In genomic region chr19:5536337-5536894, GRCh38 we compare ENCODE assay signal across 10 cellular contexts. TPM values are rescaled to one million over a fixed set of nuclear protein-coding genes. Genes with fewer than 3 reads are reported as not detected.
A peak's percentile ranks its signal among the peaks of the same experiment; 100 is the strongest.
DNase-seq lines count a peak whose midpoint lies in the region; ATAC-seq, FAIRE-seq and TF ChIP-seq lines count a peak whose summit lies in the region.
"Had no signal": no experiment of that assay in that cellular context is flagged by ENCODE, and none has a peak within 500 bp of the region (broad histone marks: within the 10 kb centered on the region; RNA-seq: fewer than 3 reads in every experiment).

No MANE protein-coding gene starts in this region.

- peak overlapping the region; percentile 77 for H3K9ac ChIP-seq in keratinocyte (ENCODE audit: control insufficient read depth, extremely low read depth, insufficient read depth, low read length)

- peak; percentile 59 for DNase-seq in NCI-H1092 (lab: John Stamatoyannopoulos, UW)
- peak; percentile 26 to 60 for DNase-seq in cardiac fibroblast (ENCODE audit: low read depth in 2 of 2)
- no peak for DNase-seq in keratinocyte (ENCODE audit: low read depth, low spot score)
- DNase-seq in stimulated activated CD4-positive, alpha-beta T cell treated with anti-CD3 and anti-CD28 coated beads, Interleukin-2, amount 100 ng/mL, for 48 hours: no peak
- DNase-seq in foreskin melanocyte: no peak
- no peak for DNase-seq in T1000 (lab: John Stamatoyannopoulos, UW)
- DNase-seq: activated naive CD4-positive, alpha-beta T cell treated with Interleukin-2 at 50 U/mL for 16 hours had no signal

- dilution Hi-C loops in keratinocyte (cut with MboI; ENCODE audit: extremely low pct_ligation_motif_present, low sequenced_read_pairs): no loop called here

- no peaks in the 10 kb centered on the region for H3K79me2 ChIP-seq in keratinocyte (ENCODE audit: control insufficient read depth, insufficient read depth, low read length)

- FAIRE-seq in keratinocyte (lab: Jason Lieb, UNC): no peak

- H2AFZ ChIP-seq in keratinocyte (ENCODE audit: control insufficient read depth, low read length): peak overlapping the region; percentile 90

- H4K20me1 ChIP-seq in keratinocyte (ENCODE audit: control insufficient read depth, extremely low read depth, insufficient read depth, low read length): no peaks in the 10 kb centered on the region

- peak overlapping the region; percentile 85 for H3K4me2 ChIP-seq in keratinocyte (ENCODE audit: control insufficient read depth, extremely low read depth, insufficient read depth, low read depth, low read length)

- H3K4me3 ChIP-seq in cardiac fibroblast (replicated peaks in 1 of 2; ENCODE audit: low read depth in 2 of 2, low read length in 2 of 2): no peak overlapping the region
- peak overlapping the region; percentile 29 to 49 (median 44) for H3K4me3 ChIP-seq in keratinocyte (ENCODE audit: control insufficient read depth in 2 of 3, extremely low read depth in 1 of 3, insufficient read depth in 2 of 3, low read depth in 1 of 3, low read length in 3 of 3)

- no peaks in the 10 kb centered on the region for H3K27me3 ChIP-seq in keratinocyte (ENCODE audit: control insufficient read depth, extremely low read depth, insufficient read depth, low read length)

- H3K27ac ChIP-seq in 22Rv1 (peak overlapping the region; percentile 32; the same call in 1 of the 2 replicates), keratinocyte (ENCODE audit: control insufficient read depth, insufficient read depth, low read length) (peak overlapping the region; percentile 88)
- H3K27ac ChIP-seq: C4-2B had no signal

- H3K9me1 ChIP-seq in keratinocyte (ENCODE audit: control insufficient read depth, extremely low read depth, insufficient read depth, low read length): no peaks in the 10 kb centered on the region

- H3K4me1 ChIP-seq in keratinocyte (ENCODE audit: control insufficient read depth, extremely low read depth, insufficient read depth, low read length): peaks cover 17% of the 10 kb centered on the region

- H3K36me3 ChIP-seq in keratinocyte (ENCODE audit: control insufficient read depth in 2 of 2, extremely low read depth in 1 of 2, insufficient read depth in 2 of 2, low read length in 2 of 2): no peaks in the 10 kb centered on the region

- H3K9me3 ChIP-seq in keratinocyte (ENCODE audit: control insufficient read depth, low read depth, low read length): peaks cover 13% of the 10 kb centered on the region

- TF ChIP-seq CTCF in 22Rv1 (IDR thresholded peaks at IDR 0.05) (no peak), cardiac fibroblast (IDR thresholded peaks at IDR 0.05; ENCODE audit: low read depth, low read length) (no peak), keratinocyte (optimal IDR thresholded peaks at IDR 0.05 in 1 of 3, IDR thresholded peaks at IDR 0.05 in 1 of 3, conservative IDR thresholded peaks at IDR 0.05 in 1 of 3; ENCODE audit: extremely low read depth in 1 of 3, insufficient read depth in 2 of 3, low read length in 3 of 3) (no peak)

- no peak for ATAC-seq in GM21515 (IDR thresholded peaks at IDR 0.05; ENCODE audit: unreplicated experiment)

RNA-seq across cellular contexts. Expression of gene TINCR, which starts 31.3 kb away (rescaled TPM):
- polyA plus RNA-seq in keratinocyte: 5.6 to 20.3 TPM (median 9.7 TPM) in 3 replicates
- polyA plus RNA-seq in keratinocyte (2011; ENCODE audit: low read depth): 8.4 TPM
- polyA plus RNA-seq in keratinocyte (2011; cell fraction: cytosol; rRNA removed): 11.8 and 17.1 TPM in 2 replicates
- polyA plus RNA-seq in keratinocyte (2011; cell fraction: nucleus; rRNA removed): 8.5 and 10.4 TPM in 2 replicates
- polyA plus RNA-seq in keratinocyte (2012; ENCODE audit: low replicate concordance): 6.7 and 45.3 TPM in 2 replicates
- 7.5 to 12.8 TPM (median 9.0 TPM) in 3 replicates for polyA minus RNA-seq in keratinocyte
- polyA minus RNA-seq in keratinocyte (2011; cell fraction: cytosol; rRNA and poly(A)+ RNA removed): 13.2 TPM
- 5.6 and 6.9 TPM in 2 replicates for polyA minus RNA-seq in keratinocyte (2011; cell fraction: nucleus; rRNA and poly(A)+ RNA removed)

Comparison
In these comparisons a context has a peak if more than half of its experiments do, and no peak if none do; other contexts are left out.
1. DNase-seq: peak in NCI-H1092 (single experiment) and cardiac fibroblast (2 of 2); none in keratinocyte (single experiment), stimulated activated CD4-positive, alpha-beta T cell treated with anti-CD3 and anti-CD28 coated beads, Interleukin-2, amount 100 ng/mL, for 48 hours (0 of 2), foreskin melanocyte (single experiment) and T1000 (single experiment).
2. H3K4me3 ChIP-seq: peak in keratinocyte (3 of 3); none in cardiac fibroblast (0 of 2).